In genomic region chr15:97654677-97655076, GRCh38 we compare ENCODE assay signal across 16 cellular contexts.
"Had no signal": no experiment of that assay in that cellular context is flagged by ENCODE, and none has a peak within 500 bp of the region (broad histone marks: within the 10 kb centered on the region; RNA-seq: fewer than 3 reads in every experiment).

No MANE protein-coding gene starts in this region.

- H3K27ac ChIP-seq: epithelial cell of prostate, lower lobe of right lung, spleen, suprapubic skin, WERI-Rb-1 had no signal

- H3K9me3 ChIP-seq: lower lobe of right lung, spleen, suprapubic skin had no signal

- H3K4me3 ChIP-seq: lower lobe of right lung, spleen, suprapubic skin had no signal

- H3K4me1 ChIP-seq: lower lobe of right lung had no signal

- DNase-seq: activated CD4-positive, alpha-beta memory T cell treated with anti-CD3 and anti-CD28 coated beads, Interleukin-2, amount 10 ng/mL, durations not matched to agents 7 days and 5 days; activated CD4-positive, alpha-beta T cell treated with anti-CD3 and anti-CD28 coated beads for 36 hours; activated effector memory CD4-positive, alpha-beta T cell treated with Interleukin-2 at 50 U/mL for 16 hours; activated naive CD4-positive, alpha-beta T cell treated with anti-CD3 and anti-CD28 coated beads, Interleukin-2, amount 50 U/mL, for 16 hours; activated T-cell treated with anti-CD3 and anti-CD28 coated beads, Interleukin-2, amount 50 U/mL, for 24 hours; dermis blood vessel endothelial cell; foreskin melanocyte; head of caudate nucleus; left cardiac atrium; lower lobe of right lung; spleen; trophoblast cell; WERI-Rb-1 had no signal

- ATAC-seq: activated CD4-positive, alpha-beta T cell treated with anti-CD3 and anti-CD28 coated beads for 36 hours; left cardiac atrium; lower lobe of right lung; sciatic nerve had no signal

- H3K36me3 ChIP-seq: lower lobe of right lung, spleen, suprapubic skin, WERI-Rb-1 had no signal
